1 cellular context compared by ENCODE assay signal in the genomic region with DNA sequence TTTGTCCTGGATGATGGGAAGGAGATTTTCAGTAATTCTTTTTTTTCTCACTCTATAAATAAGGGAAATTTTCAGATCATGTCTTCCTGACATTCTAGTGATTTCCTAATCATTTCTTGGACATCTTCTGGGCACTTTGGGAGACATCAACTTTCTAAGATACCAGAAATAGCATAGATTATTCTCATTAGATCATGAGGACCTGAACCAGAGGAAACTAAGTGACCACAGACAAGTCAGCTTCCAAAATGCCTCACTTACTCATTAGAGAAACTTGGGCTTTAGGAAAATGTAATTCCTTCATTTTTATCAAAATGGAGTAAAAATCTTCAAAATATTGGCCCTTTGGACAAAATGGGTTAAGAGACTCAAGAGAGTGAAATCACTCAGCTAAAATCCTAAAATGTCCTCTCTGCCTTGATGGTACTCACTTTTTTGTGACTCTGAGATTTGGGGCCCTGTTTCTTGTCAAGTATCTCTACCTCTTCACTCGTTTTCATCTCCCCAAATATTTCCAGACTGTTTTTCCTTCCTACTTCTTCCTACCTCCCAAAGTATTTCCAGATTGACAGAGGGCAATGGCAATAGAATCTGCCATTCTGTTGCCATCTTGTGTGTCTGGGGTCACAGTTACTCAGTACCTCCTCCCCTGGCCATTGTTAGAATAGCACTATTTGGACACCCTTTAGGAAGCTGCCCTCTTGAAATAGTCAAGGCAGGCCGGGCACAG.
TF ChIP-seq lines count a peak whose summit lies in the region.

No MANE protein-coding gene starts in this region.

TF ChIP-seq in K562, 482 proteins besides CTCF, POLR2A, EP300 and RAD21 (continued from another document):
- TF ChIP-seq, protein P1, sequence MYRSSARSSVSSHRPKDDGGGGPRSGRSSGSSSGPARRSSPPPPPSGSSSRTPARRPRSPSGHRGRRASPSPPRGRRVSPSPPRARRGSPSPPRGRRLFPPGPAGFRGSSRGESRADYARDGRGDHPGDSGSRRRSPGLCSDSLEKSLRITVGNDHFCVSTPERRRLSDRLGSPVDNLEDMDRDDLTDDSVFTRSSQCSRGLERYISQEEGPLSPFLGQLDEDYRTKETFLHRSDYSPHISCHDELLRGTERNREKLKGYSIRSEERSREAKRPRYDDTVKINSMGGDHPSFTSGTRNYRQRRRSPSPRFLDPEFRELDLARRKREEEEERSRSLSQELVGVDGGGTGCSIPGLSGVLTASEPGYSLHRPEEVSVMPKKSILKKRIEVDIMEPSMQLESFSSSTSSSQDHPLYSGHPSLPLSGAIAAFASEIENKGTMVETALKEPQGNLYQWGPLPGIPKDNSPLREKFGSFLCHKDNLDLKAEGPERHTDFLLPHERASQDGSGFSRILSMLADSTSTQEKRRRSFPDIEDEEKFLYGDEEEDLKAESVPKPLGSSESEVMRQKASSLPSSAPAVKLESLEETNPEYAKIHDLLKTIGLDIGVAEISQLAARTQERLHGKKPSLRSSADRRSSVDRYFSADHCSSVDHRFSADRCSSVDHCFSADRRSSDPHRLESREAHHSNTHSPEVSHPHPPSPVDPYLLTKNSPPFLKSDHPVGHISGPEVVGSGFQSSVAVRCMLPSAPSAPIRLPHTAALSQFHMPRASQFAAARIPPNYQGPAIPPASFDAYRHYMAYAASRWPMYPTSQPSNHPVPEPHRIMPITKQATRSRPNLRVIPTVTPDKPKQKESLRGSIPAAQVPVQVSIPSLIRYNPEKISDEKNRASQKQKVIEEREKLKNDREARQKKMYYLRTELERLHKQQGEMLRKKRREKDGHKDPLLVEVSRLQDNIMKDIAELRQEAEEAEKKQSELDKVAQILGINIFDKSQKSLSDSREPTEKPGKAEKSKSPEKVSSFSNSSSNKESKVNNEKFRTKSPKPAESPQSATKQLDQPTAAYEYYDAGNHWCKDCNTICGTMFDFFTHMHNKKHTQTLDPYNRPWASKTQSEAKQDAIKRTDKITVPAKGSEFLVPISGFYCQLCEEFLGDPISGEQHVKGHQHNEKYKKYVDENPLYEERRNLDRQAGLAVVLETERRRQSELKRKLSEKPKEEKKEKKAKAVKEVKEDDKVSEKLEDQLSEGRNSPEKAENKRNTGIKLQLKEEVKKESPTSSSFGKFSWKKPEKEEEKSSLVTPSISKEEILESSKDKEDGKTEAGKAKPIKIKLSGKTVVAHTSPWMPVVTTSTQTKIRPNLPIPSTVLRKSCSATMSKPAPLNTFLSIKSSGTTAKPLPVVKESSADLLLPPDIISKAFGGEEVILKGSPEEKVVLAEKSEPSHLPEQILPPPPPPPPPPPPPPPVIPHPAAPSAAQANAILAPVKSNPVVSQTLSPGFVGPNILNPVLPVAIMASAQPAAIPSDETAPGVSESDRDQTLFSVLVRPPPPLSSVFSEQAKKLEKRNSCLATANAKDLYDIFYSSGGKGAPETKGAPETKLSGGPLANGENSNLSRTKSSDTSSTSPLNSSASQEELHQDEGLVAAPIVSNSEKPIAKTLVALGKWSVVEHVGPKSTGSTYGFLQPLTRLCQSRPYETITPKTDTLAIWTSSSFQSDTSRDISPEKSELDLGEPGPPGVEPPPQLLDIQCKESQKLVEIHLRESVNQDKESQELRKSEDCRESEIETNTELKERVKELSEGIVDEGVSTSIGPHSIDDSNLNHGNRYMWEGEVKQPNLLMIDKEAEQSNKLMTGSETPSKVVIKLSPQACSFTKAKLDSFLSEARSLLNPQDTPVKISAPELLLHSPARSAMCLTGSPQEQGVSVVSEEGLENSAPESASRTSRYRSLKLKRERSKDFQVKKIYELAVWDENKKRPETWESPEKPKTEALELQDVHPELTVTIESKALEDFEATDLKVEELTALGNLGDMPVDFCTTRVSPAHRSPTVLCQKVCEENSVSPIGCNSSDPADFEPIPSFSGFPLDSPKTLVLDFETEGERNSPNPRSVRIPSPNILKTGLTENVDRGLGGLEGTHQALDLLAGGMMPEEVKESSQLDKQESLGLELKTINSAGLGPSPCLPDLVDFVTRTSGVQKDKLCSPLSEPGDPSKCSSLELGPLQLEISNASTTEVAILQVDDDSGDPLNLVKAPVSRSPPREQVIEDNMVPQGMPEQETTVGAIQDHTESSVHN (IDR thresholded peaks at IDR 0.05; ENCODE audit: borderline replicate concordance in 1 of 2, low read depth in 1 of 2) = no peak
- TF ChIP-seq RFX1 (IDR thresholded peaks at IDR 0.05) (no peak), ZNF561 (CRISPR knock-in tag; conservative IDR thresholded peaks at IDR 0.05) (no peak), ZBED1 (IDR thresholded peaks at IDR 0.05) (no peak), ETV1 (tag; conservative IDR thresholded peaks at IDR 0.05; ENCODE audit: low read depth) (no peak), CHD4 (IDR thresholded peaks at IDR 0.05; ENCODE audit: insufficient read depth, insufficient replicate concordance, low read depth, low read length, poor library complexity, severe bottlenecking) (no peak), ZNF639 (CRISPR knock-in tag; conservative IDR thresholded peaks at IDR 0.05 in 1 of 2, IDR thresholded peaks at IDR 0.05 in 1 of 2) (peak in 1 of 2 experiments; percentile 35; a peak in 1 of 4 replicates), GMEB1 (CRISPR knock-in tag; IDR thresholded peaks at IDR 0.05) (peak; percentile 48), ATF1 (CRISPR knock-in tag; IDR thresholded peaks at IDR 0.05) (no peak), ATF1 (tag; IDR thresholded peaks at IDR 0.05) (no peak), SMC3 (conservative IDR thresholded peaks at IDR 0.05; ENCODE audit: insufficient read depth, low read depth, low read length) (no peak), EHMT2 (IDR thresholded peaks at IDR 0.05) (0 out of 2 replicates have a peak, but pooled peaks have one; percentile 39), MTF1 (CRISPR knock-in tag; IDR thresholded peaks at IDR 0.05; ENCODE audit: borderline replicate concordance) (no peak), DDX20 (tag; IDR thresholded peaks at IDR 0.05; ENCODE audit: low read depth) (no peak), PPARD (CRISPR knock-in tag; IDR thresholded peaks at IDR 0.05) (no peak), ZNF780A (CRISPR knock-in tag; IDR thresholded peaks at IDR 0.05) (no peak), MTA2 (IDR thresholded peaks at IDR 0.05; ENCODE audit: low read depth) (no peak), PTRF (tag; IDR thresholded peaks at IDR 0.05) (peak; percentile 53; the same call in 1 of the 2 replicates), ZNF609 (CRISPR knock-in tag; IDR thresholded peaks at IDR 0.05; ENCODE audit: borderline replicate concordance) (no peak), L3MBTL2 (IDR thresholded peaks at IDR 0.05) (no peak)
- TF ChIP-seq, protein P2, sequence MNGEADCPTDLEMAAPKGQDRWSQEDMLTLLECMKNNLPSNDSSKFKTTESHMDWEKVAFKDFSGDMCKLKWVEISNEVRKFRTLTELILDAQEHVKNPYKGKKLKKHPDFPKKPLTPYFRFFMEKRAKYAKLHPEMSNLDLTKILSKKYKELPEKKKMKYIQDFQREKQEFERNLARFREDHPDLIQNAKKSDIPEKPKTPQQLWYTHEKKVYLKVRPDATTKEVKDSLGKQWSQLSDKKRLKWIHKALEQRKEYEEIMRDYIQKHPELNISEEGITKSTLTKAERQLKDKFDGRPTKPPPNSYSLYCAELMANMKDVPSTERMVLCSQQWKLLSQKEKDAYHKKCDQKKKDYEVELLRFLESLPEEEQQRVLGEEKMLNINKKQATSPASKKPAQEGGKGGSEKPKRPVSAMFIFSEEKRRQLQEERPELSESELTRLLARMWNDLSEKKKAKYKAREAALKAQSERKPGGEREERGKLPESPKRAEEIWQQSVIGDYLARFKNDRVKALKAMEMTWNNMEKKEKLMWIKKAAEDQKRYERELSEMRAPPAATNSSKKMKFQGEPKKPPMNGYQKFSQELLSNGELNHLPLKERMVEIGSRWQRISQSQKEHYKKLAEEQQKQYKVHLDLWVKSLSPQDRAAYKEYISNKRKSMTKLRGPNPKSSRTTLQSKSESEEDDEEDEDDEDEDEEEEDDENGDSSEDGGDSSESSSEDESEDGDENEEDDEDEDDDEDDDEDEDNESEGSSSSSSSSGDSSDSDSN (IDR thresholded peaks at IDR 0.05; ENCODE audit: borderline replicate concordance in 1 of 2, low read depth in 2 of 2, low read length in 2 of 2) = no peak
